Comparison of ENCODE assay signal across 22 cellular contexts in the genomic region with DNA sequence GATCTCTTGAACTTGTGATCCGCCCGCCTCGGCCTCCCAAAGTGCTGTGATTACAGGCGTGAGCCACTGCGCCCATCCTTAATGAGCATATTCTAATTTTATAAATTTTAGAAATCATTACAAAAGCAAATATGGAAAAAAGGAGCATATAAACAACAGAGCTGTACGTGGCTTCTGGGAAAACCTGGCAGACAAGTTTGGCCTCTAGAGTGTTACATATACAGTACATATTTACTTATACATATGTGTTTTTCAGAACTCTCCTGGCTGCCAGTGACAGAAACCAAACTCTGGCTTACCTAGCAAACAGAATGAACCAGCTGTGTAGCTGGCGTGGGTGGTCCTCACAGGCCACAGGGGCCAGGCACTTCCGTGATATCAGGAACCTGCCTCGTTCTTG. TPM values are rescaled to one million over a fixed set of nuclear protein-coding genes. Genes with fewer than 3 reads are reported as not detected.
DNase-seq lines count a peak whose midpoint lies in the region; ATAC-seq and TF ChIP-seq lines count a peak whose summit lies in the region.
"Had no signal": no experiment of that assay in that cellular context is flagged by ENCODE, and none has a peak within 500 bp of the region (broad histone marks: within the 10 kb centered on the region; RNA-seq: fewer than 3 reads in every experiment).

No MANE protein-coding gene starts in this region.

- no peaks in the 10 kb centered on the region for H3K27me3 Mint-ChIP-seq in type B pancreatic cell
- H3K27me3 Mint-ChIP-seq: CD4-positive, alpha-beta T cell had no signal

- no peaks in the 10 kb centered on the region for H3K9me3 ChIP-seq in adipocyte (ENCODE audit: control insufficient read depth, low read length)
- H3K9me3 ChIP-seq: HAP-1, SK-N-SH had no signal

- peak overlapping the region; percentile 46 for H3K27ac Mint-ChIP-seq in type B pancreatic cell
- H3K27ac Mint-ChIP-seq: CD4-positive, alpha-beta T cell; GM23338 had no signal

- peaks cover 13% of the 10 kb centered on the region for H3K4me1 ChIP-seq in adipocyte (ENCODE audit: control insufficient read depth, insufficient read depth, low read length)
- H3K4me1 ChIP-seq: HAP-1 had no signal

- H3K36me3 Mint-ChIP-seq in type B pancreatic cell, result no peaks in the 10 kb centered on the region

- DNase-seq in LNCaP clone FGC (ENCODE audit: low read depth) (peak; percentile 88), adipocyte (ENCODE audit: low read depth) (no peak), type B pancreatic cell (ENCODE audit: extremely low spot score, unreplicated experiment) (no peak), HT-29 (ENCODE audit: low spot score) (no peak)
- DNase-seq: CD4-positive, alpha-beta T cell; COR-L47; DMS 273 treated with DMSO at 0.1 percent for 48 hours; DND-41; IMR-90; NCI-H1417; NCI-H1694 treated with DMSO at 0.1 percent for 48 hours; NCI-H2081 treated with DMSO at 0.1 percent for 48 hours; NCI-H2171 treated with DMSO at 0.1 percent for 48 hours; NCI-H524 treated with DMSO at 0.1 percent for 48 hours; SHP77; SK-N-SH had no signal

- peak overlapping the region; percentile 3; the same call in 1 of the 2 replicates for H3K4me3 ChIP-seq in LNCaP clone FGC (ENCODE audit: low read depth, low read length)
- H3K4me3 ChIP-seq in adipocyte (ENCODE audit: low read length), result no peak overlapping the region
- H3K4me3 ChIP-seq: GM12878, GM23338, HAP-1 had no signal

- peaks cover 4% of the 10 kb centered on the region for H3K4me1 Mint-ChIP-seq in type B pancreatic cell (ENCODE audit: unreplicated experiment)
- H3K4me1 Mint-ChIP-seq: GM23338 had no signal

- H3K27me3 ChIP-seq in adipocyte (replicated peaks; ENCODE audit: control insufficient read depth, insufficient read depth, low read length), result no peaks in the 10 kb centered on the region

- H3K9ac ChIP-seq in adipocyte (ENCODE audit: low read length), result peak overlapping the region; percentile 18
- H3K9ac ChIP-seq: SK-N-SH had no signal

- H3K36me3 ChIP-seq in adipocyte (ENCODE audit: control insufficient read depth, insufficient read depth, low read length, severe bottlenecking), result no peaks in the 10 kb centered on the region
- H3K36me3 ChIP-seq: HAP-1 had no signal

- H3K4me3 Mint-ChIP-seq in type B pancreatic cell, result no peak overlapping the region
- H3K4me3 Mint-ChIP-seq: CD4-positive, alpha-beta T cell; GM23338 had no signal

- H3K9me3 Mint-ChIP-seq in type B pancreatic cell, result no peaks in the 10 kb centered on the region
- H3K9me3 Mint-ChIP-seq: CD4-positive, alpha-beta T cell; GM23338 had no signal

- no peak for TF ChIP-seq CTCF in LNCaP clone FGC (IDR thresholded peaks at IDR 0.05; ENCODE audit: control insufficient read depth, extremely low read depth, insufficient read depth)
- TF ChIP-seq CTCF in type B pancreatic cell (conservative IDR thresholded peaks at IDR 0.05), result no peak

- ATAC-seq in esophagus mucosa, result peak; percentile 32
- no peak for ATAC-seq in GM18520 (IDR thresholded peaks at IDR 0.05; ENCODE audit: unreplicated experiment)
- ATAC-seq in HG03457 (IDR thresholded peaks at IDR 0.05; ENCODE audit: unreplicated experiment), result no peak
- ATAC-seq: GM12878, GM23338 had no signal

RNA-seq across cellular contexts. Expression of a gene that starts 10.1 kb away (rescaled TPM):
- total RNA-seq in esophagus mucosa (0.56 TPM), type B pancreatic cell (ENCODE audit: low replicate concordance) (3.4 and 8.9 TPM in 2 replicates)
- 0.03 and 0.78 TPM in 2 replicates for total RNA-seq in HT-29 (2014; rRNA removed; shearing (Covaris generic))
- total RNA-seq: GM23338 had no signal

RNA-seq across cellular contexts. Expression of a gene that starts 10.6 kb away (rescaled TPM):
- total RNA-seq in esophagus mucosa (78.3 TPM), type B pancreatic cell (ENCODE audit: low replicate concordance) (62.5 and 107 TPM in 2 replicates)
- 5.9 and 8.8 TPM in 2 replicates for total RNA-seq in HT-29 (2014; rRNA removed; shearing (Covaris generic))

RNA-seq across cellular contexts. Expression of a gene that starts 56.2 kb away (rescaled TPM):
- 24.2 TPM for total RNA-seq in esophagus mucosa
- 22.8 and 28.9 TPM in 2 replicates for total RNA-seq in type B pancreatic cell (ENCODE audit: low replicate concordance)
- 14.8 and 25.5 TPM in 2 replicates for total RNA-seq in HT-29 (2014; rRNA removed; shearing (Covaris generic))

RNA-seq across cellular contexts. Expression of a gene that starts 56.4 kb away (rescaled TPM):
- 8.4 TPM for total RNA-seq in esophagus mucosa
- total RNA-seq in type B pancreatic cell (ENCODE audit: low replicate concordance), result 10.6 and 13.2 TPM in 2 replicates
- 1.5 and 3.3 TPM in 2 replicates for total RNA-seq in HT-29 (2014; rRNA removed; shearing (Covaris generic))
